In the genomic region with DNA sequence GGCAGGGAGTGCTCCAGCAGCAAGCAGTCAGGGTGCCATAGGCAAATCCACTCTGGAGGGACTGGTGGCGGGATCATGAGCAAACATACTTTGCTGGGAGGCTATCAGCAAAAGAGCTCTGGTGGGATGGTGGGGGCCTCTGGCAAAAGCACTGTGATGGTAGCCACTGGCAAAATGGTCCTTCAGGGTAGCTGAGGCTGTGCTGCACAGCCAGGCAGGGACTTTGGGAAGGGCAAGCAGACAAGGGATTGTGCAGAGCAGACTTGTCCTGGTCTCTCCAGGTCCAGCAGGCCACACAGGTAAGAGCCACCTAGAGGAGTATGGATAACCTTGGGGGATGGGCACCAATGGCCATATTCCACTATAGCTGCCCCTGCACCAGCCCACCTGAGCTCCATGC, we compare ENCODE assay signal across 23 cellular contexts.
"Had no signal": no experiment of that assay in that cellular context is flagged by ENCODE, and none has a peak within 500 bp of the region (broad histone marks: within the 10 kb centered on the region; RNA-seq: fewer than 3 reads in every experiment).

No MANE protein-coding gene starts in this region.

- H3K27ac ChIP-seq: brain microvascular endothelial cell, cardiac muscle cell, KMS-11, VCaP had no signal

- H3K27me3 ChIP-seq: brain microvascular endothelial cell, cardiac muscle cell had no signal

- H3K4me2 ChIP-seq: KMS-11, SK-N-SH had no signal

- H3K4me1 Mint-ChIP-seq: activated CD8-positive, alpha-beta memory T cell treated with anti-CD3 and anti-CD28 coated beads, Interleukin-2, amount 10 ng/mL, durations not matched to agents 7 days and 5 days; activated naive CD8-positive, alpha-beta T cell treated with anti-CD3 and anti-CD28 coated beads for 36 hours; activated T-helper 17 cell treated with anti-CD3 and anti-CD28 coated beads, Interleukin-2, amount 50 U/mL, for 72 hours; IgD-negative memory B cell had no signal

- ATAC-seq: activated CD4-positive, CD25-positive, alpha-beta regulatory T cell treated with anti-CD3 and anti-CD28 coated beads, Interleukin-2, amount 50 U/mL, for 24 hours; activated CD8-positive, alpha-beta memory T cell treated with anti-CD3 and anti-CD28 coated beads, Interleukin-2, amount 10 ng/mL, durations not matched to agents 7 days and 5 days; activated T-cell treated with anti-CD3 and anti-CD28 coated beads, Interleukin-2, amount 50 U/mL, for 4 hours; activated T-helper 17 cell treated with anti-CD3 and anti-CD28 coated beads, Interleukin-2, amount 50 U/mL, for 72 hours; Panc1 had no signal

- H3K27ac Mint-ChIP-seq: activated CD8-positive, alpha-beta memory T cell treated with anti-CD3 and anti-CD28 coated beads, Interleukin-2, amount 10 ng/mL, durations not matched to agents 7 days and 5 days; activated naive CD4-positive, alpha-beta T cell treated with anti-CD3 and anti-CD28 coated beads for 36 hours; activated naive CD8-positive, alpha-beta T cell treated with anti-CD3 and anti-CD28 coated beads for 36 hours; activated T-helper 17 cell treated with anti-CD3 and anti-CD28 coated beads, Interleukin-2, amount 50 U/mL, for 72 hours had no signal

- H3K36me3 ChIP-seq: brain microvascular endothelial cell, cardiac muscle cell had no signal

- DNase-seq: activated CD4-positive, alpha-beta T cell treated with anti-CD3 and anti-CD28 coated beads for 48 hours; activated naive CD4-positive, alpha-beta T cell treated with anti-CD3 and anti-CD28 coated beads for 36 hours; activated naive CD8-positive, alpha-beta T cell treated with anti-CD3 and anti-CD28 coated beads for 36 hours; activated T-cell treated with anti-CD3 and anti-CD28 coated beads, Interleukin-2, amount 50 U/mL, for 4 hours; brain microvascular endothelial cell; NCI-H1092; NCI-H1417; NCI-H1930; NCI-H2171; NCI-H226; NCI-H526; NCI-H774; RPMI8226; T-helper 1 cell had no signal

- H3K4me3 Mint-ChIP-seq: activated CD8-positive, alpha-beta memory T cell treated with anti-CD3 and anti-CD28 coated beads, Interleukin-2, amount 10 ng/mL, durations not matched to agents 7 days and 5 days; activated naive CD4-positive, alpha-beta T cell treated with anti-CD3 and anti-CD28 coated beads for 36 hours; activated naive CD8-positive, alpha-beta T cell treated with anti-CD3 and anti-CD28 coated beads for 36 hours; activated T-cell treated with anti-CD3 and anti-CD28 coated beads, Interleukin-2, amount 50 U/mL, for 4 hours; activated T-helper 17 cell treated with anti-CD3 and anti-CD28 coated beads, Interleukin-2, amount 50 U/mL, for 72 hours; IgD-negative memory B cell had no signal

- H3K9ac ChIP-seq: KMS-11, SK-N-SH had no signal

- H3K36me3 Mint-ChIP-seq: activated naive CD8-positive, alpha-beta T cell treated with anti-CD3 and anti-CD28 coated beads for 36 hours; IgD-negative memory B cell had no signal

- H3K9me3 ChIP-seq: SK-N-SH had no signal

- H3K4me3 ChIP-seq: cardiac muscle cell had no signal
